In genomic region chr9:90499741-90500140, GRCh38 we compare ENCODE assay signal across 25 cellular contexts.
"Had no signal": no experiment of that assay in that cellular context is flagged by ENCODE, and none has a peak within 500 bp of the region (broad histone marks: within the 10 kb centered on the region; RNA-seq: fewer than 3 reads in every experiment).

No MANE protein-coding gene starts in this region.

- H3K4me2 ChIP-seq: hepatocyte had no signal

- H3K4me3 ChIP-seq: colonic mucosa, coronary artery, dorsolateral prefrontal cortex, esophagus muscularis mucosa, esophagus squamous epithelium, gastrocnemius medialis, gastroesophageal sphincter, heart left ventricle, heart right ventricle, hepatocyte had no signal

- H3K27me3 ChIP-seq: colonic mucosa, dorsolateral prefrontal cortex, esophagus muscularis mucosa, esophagus squamous epithelium, foreskin keratinocyte, gastrocnemius medialis, gastroesophageal sphincter, heart left ventricle, heart right ventricle, hepatocyte had no signal

- ATAC-seq: effector memory CD8-positive, alpha-beta T cell; esophagus mucosa; foreskin keratinocyte; gastrocnemius medialis; gastroesophageal sphincter had no signal

- H3K36me3 ChIP-seq: colonic mucosa, esophagus muscularis mucosa, esophagus squamous epithelium, gastrocnemius medialis, gastroesophageal sphincter, heart left ventricle, heart right ventricle had no signal

- H3K79me2 ChIP-seq: hepatocyte had no signal

- H2AFZ ChIP-seq: hepatocyte had no signal

- H3K9me3 ChIP-seq: colonic mucosa, esophagus muscularis mucosa, esophagus squamous epithelium, gastrocnemius medialis, gastroesophageal sphincter had no signal

- H3K27ac ChIP-seq: colonic mucosa, coronary artery, dorsolateral prefrontal cortex, epithelial cell of prostate, esophagus muscularis mucosa, esophagus squamous epithelium, foreskin keratinocyte, gastrocnemius medialis, gastroesophageal sphincter, heart left ventricle, heart right ventricle, hepatocyte had no signal

- DNase-seq: colonic mucosa; cortex of kidney; dermis blood vessel endothelial cell; dorsolateral prefrontal cortex; effector CD4-positive, alpha-beta T cell; effector CD8-positive, alpha-beta T cell; effector memory CD4-positive, alpha-beta T cell; effector memory CD8-positive, alpha-beta T cell; endodermal cell; erythroblast; esophagus squamous epithelium; foreskin fibroblast; foreskin keratinocyte; foreskin melanocyte; gastrocnemius medialis; glutamatergic neuron; head of caudate nucleus; heart left ventricle; heart right ventricle had no signal

- H3K4me1 ChIP-seq: colonic mucosa, esophagus muscularis mucosa, esophagus squamous epithelium, foreskin keratinocyte, gastrocnemius medialis, gastroesophageal sphincter, heart left ventricle, heart right ventricle had no signal
